8 cellular contexts compared by ENCODE assay signal in genomic region chr7:101172854-101173751, GRCh38. TPM values are rescaled to one million over a fixed set of nuclear protein-coding genes. Genes with fewer than 3 reads are reported as not detected.
DNase-seq lines count a peak whose midpoint lies in the region; ATAC-seq and TF ChIP-seq lines count a peak whose summit lies in the region.

No MANE protein-coding gene starts in this region.

- peak; percentile 51 for DNase-seq in stimulated activated CD4-positive, alpha-beta T cell treated with anti-CD3 and anti-CD28 coated beads, Interleukin-15, amount 100 ng/mL, for 24 hours
- DNase-seq in stimulated activated CD4-positive, alpha-beta T cell treated with anti-CD3 and anti-CD28 coated beads, Interleukin-4, amount 100 ng/mL, for 1 hour: no peak
- DNase-seq in Panc1 (ENCODE audit: low read depth, low spot score) (no peak), neural progenitor cell (ENCODE audit: low spot score) (no peak), endothelial cell (ENCODE audit: low spot score) (no peak)
- DNase-seq in activated CD4-positive, alpha-beta T cell treated with anti-CD3 and anti-CD28 coated beads for 4 hours: no peak

- peak overlapping the region; percentile 77 for H3K4me2 ChIP-seq in neural progenitor cell

- H3K27ac ChIP-seq in Panc1 (ENCODE audit: low read length): no peak overlapping the region
- H3K27ac ChIP-seq in neural progenitor cell: no peak overlapping the region

- peaks cover 41% of the 10 kb centered on the region for H3K4me1 Mint-ChIP-seq in neural progenitor cell
- peaks cover 20% of the 10 kb centered on the region for H3K4me1 Mint-ChIP-seq in endothelial cell (ENCODE audit: unreplicated experiment)

- H3K4me3 ChIP-seq in Panc1 (ENCODE audit: low read depth in 2 of 2, low read length in 2 of 2) (peak overlapping the region; percentile 31 to 62), neural progenitor cell (peak overlapping the region; percentile 39)

- no peak overlapping the region for H2AFZ ChIP-seq in neural progenitor cell (replicated peaks)

- no peak overlapping the region for H3K27ac Mint-ChIP-seq in neural progenitor cell
- H3K27ac Mint-ChIP-seq in endothelial cell (ENCODE audit: unreplicated experiment): no peak overlapping the region

- in situ Hi-C loops in Panc1 (cut with HindIII; ENCODE audit: low pct_unique_long_range_greater_than_20kb, low sequenced_read_pairs): no loop called here

- H3K9me3 ChIP-seq in Panc1 (ENCODE audit: control insufficient read depth, insufficient read depth, low read depth, low read length) (no peaks in the 10 kb centered on the region), neural progenitor cell (ENCODE audit: low read depth) (no peaks in the 10 kb centered on the region)

- peaks cover 16% of the 10 kb centered on the region for H3K27me3 ChIP-seq in Panc1 (ENCODE audit: control insufficient read depth, insufficient read depth, low read length)
- H3K27me3 ChIP-seq in neural progenitor cell: peaks cover 100% of the 10 kb centered on the region

- H3K27me3 Mint-ChIP-seq in neural progenitor cell (ENCODE audit: insufficient read depth, low read depth) (peaks cover 86% of the 10 kb centered on the region), endothelial cell (ENCODE audit: unreplicated experiment) (peaks cover 56% of the 10 kb centered on the region)

- H3K36me3 ChIP-seq in Panc1 (ENCODE audit: control insufficient read depth, insufficient read depth, low read length) (no peaks in the 10 kb centered on the region), neural progenitor cell (no peaks in the 10 kb centered on the region)

- H3K36me3 Mint-ChIP-seq in neural progenitor cell: no peaks in the 10 kb centered on the region
- H3K36me3 Mint-ChIP-seq in endothelial cell (ENCODE audit: low read depth, unreplicated experiment): peaks cover 7% of the 10 kb centered on the region

- POLR2A ChIA-PET in Panc1 (lab: Charles Lee): interaction anchor here (0.7 to 1.7 kb wide), 3 partner anchors 14 to 45 kb away, joined by 4 to 7 read pairs (median 6); partner anchors contain the start of gene ZNHIT1

- H4K20me1 ChIP-seq in neural progenitor cell (ENCODE audit: low read depth): peaks cover 51% of the 10 kb centered on the region

- BruUV-seq in Panc1 (replicated peaks; lab: Mats Ljungman, UMichigan): no TSS peak

- CTCF ChIA-PET in Panc1 (lab: Charles Lee): interaction anchor here (0.9 kb wide), 1 partner anchor 20 kb away, joined by 3 read pairs; no protein-coding TSS in a partner anchor

- TF ChIP-seq CTCF in Panc1 (IDR thresholded peaks at IDR 0.05): no peak
- no peak for TF ChIP-seq CTCF in neural progenitor cell (IDR thresholded peaks at IDR 0.05)
- no peak for TF ChIP-seq CTCF in endothelial cell (IDR thresholded peaks at IDR 0.05; ENCODE audit: unreplicated experiment)

- ATAC-seq in Panc1 (peak; percentile 76), esophagus mucosa (peak; percentile 46), HG03457 (IDR thresholded peaks at IDR 0.05; ENCODE audit: unreplicated experiment) (no peak)

- peaks cover 23% of the 10 kb centered on the region for H3F3A ChIP-seq in neural progenitor cell (ENCODE audit: low read depth)

- no peaks in the 10 kb centered on the region for H3K79me2 ChIP-seq in neural progenitor cell (ENCODE audit: low read depth)

- no peak overlapping the region for H3K9ac ChIP-seq in neural progenitor cell

- H3K9me3 Mint-ChIP-seq in neural progenitor cell (peaks cover 2% of the 10 kb centered on the region), endothelial cell (ENCODE audit: unreplicated experiment) (no peaks in the 10 kb centered on the region)

- intact Hi-C loops in Panc1 (cut with micrococcal nuclease; ENCODE audit: unreplicated experiment): no loop called here

- peaks cover 37% of the 10 kb centered on the region for H3K4me1 ChIP-seq in Panc1 (ENCODE audit: control insufficient read depth, insufficient read depth, low read length)
- peaks cover 26% of the 10 kb centered on the region for H3K4me1 ChIP-seq in neural progenitor cell

- peak overlapping the region; percentile 58 for H3K4me3 Mint-ChIP-seq in neural progenitor cell
- H3K4me3 Mint-ChIP-seq in endothelial cell (ENCODE audit: unreplicated experiment): no peak overlapping the region

RNA-seq across cellular contexts. Expression of gene NAT16, which starts 7.0 kb away (rescaled TPM):
- total RNA-seq in Panc1 (2021; ENCODE audit: unreplicated experiment) (0.15 TPM), esophagus mucosa (not detected), neural progenitor cell (ENCODE audit: low replicate concordance) (0.28 TPM in 1 of 2 replicates, not detected in the other), endothelial cell (ENCODE audit: unreplicated experiment) (not detected)
- polyA plus RNA-seq in Panc1 (2012; ENCODE audit: insufficient read length): not detected

RNA-seq across cellular contexts. Expression of gene VGF, which starts 7.7 kb away (rescaled TPM):
- total RNA-seq in Panc1 (2021; ENCODE audit: unreplicated experiment) (4.4 TPM), esophagus mucosa (not detected), neural progenitor cell (ENCODE audit: low replicate concordance) (0.65 and 1.6 TPM in 2 replicates), endothelial cell (ENCODE audit: unreplicated experiment) (0.77 TPM)
- polyA plus RNA-seq in Panc1 (2012; ENCODE audit: insufficient read length): 10.8 TPM

RNA-seq across cellular contexts. Expression of gene AP1S1, which starts 18.8 kb away (rescaled TPM):
- total RNA-seq in Panc1 (2021; ENCODE audit: unreplicated experiment): 74.2 TPM
- polyA plus RNA-seq in Panc1 (2012; ENCODE audit: insufficient read length): 152 TPM
- total RNA-seq in esophagus mucosa: 60.4 TPM
- 74.4 and 94.2 TPM in 2 replicates for total RNA-seq in neural progenitor cell (ENCODE audit: low replicate concordance)
- total RNA-seq in endothelial cell (ENCODE audit: unreplicated experiment): 45.6 TPM

RNA-seq across cellular contexts. Expression of gene MOGAT3, which starts 27.7 kb away (rescaled TPM):
- total RNA-seq in Panc1 (2021; ENCODE audit: unreplicated experiment): 0.23 TPM
- polyA plus RNA-seq in Panc1 (2012; ENCODE audit: insufficient read length): 0.11 TPM
- not detected for total RNA-seq in esophagus mucosa
- not detected in 2 replicates for total RNA-seq in neural progenitor cell (ENCODE audit: low replicate concordance)
- total RNA-seq in endothelial cell (ENCODE audit: unreplicated experiment): not detected

RNA-seq across cellular contexts. Expression of gene PLOD3, which starts 44.3 kb away (rescaled TPM):
- total RNA-seq in Panc1 (2021; ENCODE audit: unreplicated experiment) (93.0 TPM), esophagus mucosa (10.6 TPM), neural progenitor cell (ENCODE audit: low replicate concordance) (9.4 and 19.9 TPM in 2 replicates), endothelial cell (ENCODE audit: unreplicated experiment) (73.0 TPM)
- polyA plus RNA-seq in Panc1 (2012; ENCODE audit: insufficient read length): 122 TPM
